In genomic region chr12:54215990-54216579, GRCh38 we compare ENCODE assay signal across 8 cellular contexts. TPM values are rescaled to one million over a fixed set of nuclear protein-coding genes. Genes with fewer than 3 reads are reported as not detected.
DNase-seq lines count a peak whose midpoint lies in the region; ATAC-seq and TF ChIP-seq lines count a peak whose summit lies in the region.

No MANE protein-coding gene starts in this region.

- H3K9me3 ChIP-seq in OCI-LY1 (ENCODE audit: low read length), result no peaks in the 10 kb centered on the region
- H3K9me3 ChIP-seq in osteoblast (ENCODE audit: low read depth, low read length), result no peaks in the 10 kb centered on the region

- H3K79me2 ChIP-seq in OCI-LY1 (ENCODE audit: insufficient read depth, low read length) (no peaks in the 10 kb centered on the region), osteoblast (ENCODE audit: insufficient read depth, low read length) (no peaks in the 10 kb centered on the region)

- H3K9me2 ChIP-seq in OCI-LY1 (ENCODE audit: low read depth, low read length), result no peaks in the 10 kb centered on the region

- H3K36me3 Mint-ChIP-seq in activated naive CD8-positive, alpha-beta T cell, result no peaks in the 10 kb centered on the region

- peak overlapping the region; percentile 1; the same call in 1 of the 2 replicates for H3K9ac ChIP-seq in OCI-LY1 (ENCODE audit: low read length)

- H2AFZ ChIP-seq in OCI-LY1 (ENCODE audit: low read length), result no peak overlapping the region
- H2AFZ ChIP-seq in osteoblast (ENCODE audit: low read length), result no peak overlapping the region

- peak overlapping the region; percentile 35 for H3K27ac ChIP-seq in OCI-LY1 (ENCODE audit: low read depth, low read length, poor library complexity, severe bottlenecking)
- H3K27ac ChIP-seq in osteoblast (ENCODE audit: low read depth, low read length), result no peak overlapping the region

- peaks cover 28% of the 10 kb centered on the region for H3K4me1 Mint-ChIP-seq in activated naive CD8-positive, alpha-beta T cell (ENCODE audit: low read depth)

- peak overlapping the region; percentile 64 for H3K27ac Mint-ChIP-seq in activated naive CD8-positive, alpha-beta T cell

- peaks cover 4% of the 10 kb centered on the region for H3K27me3 Mint-ChIP-seq in activated naive CD8-positive, alpha-beta T cell

- H3K4me3 Mint-ChIP-seq in activated naive CD8-positive, alpha-beta T cell, result peak overlapping the region; percentile 83

- 0 out of 2 replicates have a peak, but pooled peaks cover 8% of the 10 kb centered on the region for H3F3A ChIP-seq in OCI-LY1 (ENCODE audit: insufficient read depth, low read length)

- no peaks in the 10 kb centered on the region for H3K9me3 Mint-ChIP-seq in activated naive CD8-positive, alpha-beta T cell (ENCODE audit: low read depth)

- H3K4me1 ChIP-seq in OCI-LY1 (ENCODE audit: insufficient read depth, low read length, severe bottlenecking) (peaks cover 38% of the 10 kb centered on the region), osteoblast (ENCODE audit: insufficient read depth, low read length) (peaks cover 34% of the 10 kb centered on the region)

- peak; percentile 38 for DNase-seq in ELR (ENCODE audit: low read depth)
- peak; percentile 69 for DNase-seq in osteoblast (ENCODE audit: insufficient read length, low spot score, missing footprints)
- DNase-seq in G401 (ENCODE audit: low spot score), result no peak
- no peak for DNase-seq in iPS-NIHi7 (ENCODE audit: extremely low spot score)

- H3K4me2 ChIP-seq in OCI-LY1 (ENCODE audit: low read length), result peak overlapping the region; percentile 78
- H3K4me2 ChIP-seq in osteoblast (ENCODE audit: insufficient read depth, low read length), result peak overlapping the region; percentile 84

- TF ChIP-seq CTCF in OCI-LY1 (IDR thresholded peaks at IDR 0.05; ENCODE audit: low read length), result no peak
- no peak for TF ChIP-seq CTCF in osteoblast (IDR thresholded peaks at IDR 0.05; ENCODE audit: extremely low read depth, low read depth, low read length)

- no peaks in the 10 kb centered on the region for H4K20me1 ChIP-seq in OCI-LY1 (ENCODE audit: insufficient read depth, low read length)
- H4K20me1 ChIP-seq in osteoblast (ENCODE audit: insufficient read depth, low read length), result no peaks in the 10 kb centered on the region

- in situ Hi-C loops in G401 (cut with HindIII; ENCODE audit: low sequenced_read_pairs), result loop anchor here (25.0 kb wide), 1 partner anchor 146 kb away; the partner anchor contains the start of gene GPR84

- no peak for ATAC-seq in HG02840 (IDR thresholded peaks at IDR 0.05; ENCODE audit: low FRiP score, unreplicated experiment)
- ATAC-seq in HG03432 (IDR thresholded peaks at IDR 0.05; ENCODE audit: unreplicated experiment), result no peak

- H3K36me3 ChIP-seq in OCI-LY1 (ENCODE audit: insufficient read depth, low read length), result no peaks in the 10 kb centered on the region
- no peaks in the 10 kb centered on the region for H3K36me3 ChIP-seq in osteoblast (ENCODE audit: insufficient read depth, low read length)

- H3K27me3 ChIP-seq in OCI-LY1 (ENCODE audit: insufficient read depth, low read length) (no peaks in the 10 kb centered on the region), osteoblast (ENCODE audit: insufficient read depth, low read length) (no peaks in the 10 kb centered on the region)

- peak overlapping the region; percentile 54 for H3K4me3 ChIP-seq in OCI-LY1 (ENCODE audit: low read depth, low read length, poor library complexity, severe bottlenecking)
- H3K4me3 ChIP-seq in osteoblast (ENCODE audit: insufficient read depth, low read length), result no peak overlapping the region

RNA-seq across cellular contexts. Expression of gene SMUG1, which starts 27.3 kb away (rescaled TPM):
- total RNA-seq in osteoblast, result 23.5 and 36.5 TPM in 2 replicates
- 52.2 and 64.7 TPM in 2 replicates for total RNA-seq in G401 (2014; rRNA removed; shearing (Covaris generic))

Comparison
In these comparisons a context has a peak if more than half of its experiments do, and no peak if none do; other contexts are left out.
1. DNase-seq: peak in ELR (single experiment) and osteoblast (single experiment); none in G401 (single experiment) and iPS-NIHi7 (single experiment).